Comparison of ENCODE assay signal across 8 cellular contexts in genomic region chr4:93199492-93199891, GRCh38.
DNase-seq lines count a peak whose midpoint lies in the region; ATAC-seq and TF ChIP-seq lines count a peak whose summit lies in the region.

No MANE protein-coding gene starts in this region.

- no peaks in the 10 kb centered on the region for H3K9me2 ChIP-seq in HCT116 (ENCODE audit: insufficient read depth)

- intact Hi-C loops in HCT116 (cut with micrococcal nuclease) (loop anchor here (10.0 kb wide), 1 partner anchor 795 kb away; no protein-coding TSS in a partner anchor), left lung (cut with DNase I) (no loop called here)

- H3K36me3 Mint-ChIP-seq in brain = no peaks in the 10 kb centered on the region

- H3K36me3 ChIP-seq in HCT116 (ENCODE audit: control insufficient read depth in 1 of 2, insufficient read depth in 2 of 2, low read length in 2 of 2) = no peaks in the 10 kb centered on the region
- no peaks in the 10 kb centered on the region for H3K36me3 ChIP-seq in left lung

- H2AFZ ChIP-seq in HCT116 (ENCODE audit: low read depth, low read length, poor library complexity, severe bottlenecking) = peak overlapping the region; percentile 76

- no peaks in the 10 kb centered on the region for H3K4me1 ChIP-seq in HCT116 (ENCODE audit: control insufficient read depth in 1 of 2, insufficient read depth in 2 of 2, low read length in 2 of 2)
- no peaks in the 10 kb centered on the region for H3K4me1 ChIP-seq in left lung

- H3K27me3 ChIP-seq in HCT116 (ENCODE audit: insufficient read depth, low read length) = no peaks in the 10 kb centered on the region
- no peaks in the 10 kb centered on the region for H3K27me3 ChIP-seq in left lung

- H3K79me2 ChIP-seq in HCT116 (ENCODE audit: insufficient read depth, low read length) = no peaks in the 10 kb centered on the region

- peak; percentile 73 for TF ChIP-seq RAD21 in HCT116 (IDR thresholded peaks at IDR 0.05; ENCODE audit: low read depth)

- H3K9me3 ChIP-seq in HCT116 (ENCODE audit: control insufficient read depth in 1 of 2, insufficient read depth in 1 of 2, low read depth in 1 of 2, low read length in 2 of 2) (no peaks in the 10 kb centered on the region), left lung (no peaks in the 10 kb centered on the region)

- no peaks in the 10 kb centered on the region for H3K27me3 Mint-ChIP-seq in brain

- POLR2A ChIA-PET in HCT116 (lab: Charles Lee) = no interaction called here

- H3K4me1 Mint-ChIP-seq in brain = peaks cover 21% of the 10 kb centered on the region

- ATAC-seq in HCT116 (peak; percentile 93), left lung (peak; percentile 86), HG03378 (IDR thresholded peaks at IDR 0.05; ENCODE audit: unreplicated experiment) (no peak)

- H3K9me3 Mint-ChIP-seq in brain = no peaks in the 10 kb centered on the region

- no peak overlapping the region for H3K4me3 Mint-ChIP-seq in brain

- no peaks in the 10 kb centered on the region for H4K20me1 ChIP-seq in HCT116 (ENCODE audit: insufficient read depth)

- RAD21 ChIA-PET in HCT116 (lab: Charles Lee; ENCODE audit: low non-redundant PET in 1 of 2, low total read pairs in 2 of 2, uncharacterized antibody in 2 of 2, unreplicated experiment in 2 of 2) = no interaction called here

- BruUV-seq in HCT116 (replicated peaks; lab: Mats Ljungman, UMichigan) = no TSS peak

- H3K4me3 ChIP-seq in HCT116 (replicated peaks in 1 of 2; ENCODE audit: low read depth in 1 of 2, low read length in 2 of 2) = no peak overlapping the region
- no peak overlapping the region for H3K4me3 ChIP-seq in left lung

- CTCF ChIA-PET in HCT116 (lab: Charles Lee) = interaction anchor here (1.1 to 2.1 kb wide), 5 partner anchors 13 to 929 kb away, joined by 3 to 9 read pairs (median 6); no protein-coding TSS in a partner anchor

- no peak overlapping the region for H3K9ac ChIP-seq in HCT116 (ENCODE audit: low read length)

- peak overlapping the region in 3 of 5 experiments; percentile 15 to 37 (median 16) for H3K27ac Mint-ChIP-seq in brain

- H3K4me2 ChIP-seq in HCT116 (ENCODE audit: low read length) = no peak overlapping the region

- no peak overlapping the region for H3K27ac ChIP-seq in HCT116 (ENCODE audit: low read depth, low read length)
- H3K27ac ChIP-seq in left lung = no peak overlapping the region

- TF ChIP-seq POLR2A in HCT116 (IDR thresholded peaks at IDR 0.05; ENCODE audit: borderline replicate concordance, extremely low read depth, insufficient read depth, insufficient read length) = no peak

- peak; percentile 42 to 59 (median 49); a peak in 5 of 6 replicates for TF ChIP-seq CTCF in HCT116 (IDR thresholded peaks at IDR 0.05 in 2 of 3, conservative IDR thresholded peaks at IDR 0.05 in 1 of 3; ENCODE audit: borderline replicate concordance in 1 of 3, insufficient read depth in 1 of 3, low read depth in 2 of 3, low read length in 2 of 3)
- TF ChIP-seq CTCF in brain (conservative IDR thresholded peaks at IDR 0.05) = peak; percentile 48 to 68
- TF ChIP-seq CTCF in left lung (IDR thresholded peaks at IDR 0.05) = peak in 1 of 2 donors; percentile 34

- DNase-seq in Ammon's horn (ENCODE audit: low spot score) (peak; percentile 27), HCT116 (ENCODE audit: low read depth, low spot score) (peak; percentile 45), NCI-H2171 treated with DMSO at 0.1 percent for 48 hours (lab: John Stamatoyannopoulos, UW) (peak; percentile 86), left lung (no peak), NOMO-1 treated with dmso at 0.1 percent for 144 hours (lab: John Stamatoyannopoulos, UW; ENCODE audit: unreplicated experiment) (no peak), NK-92 (lab: John Stamatoyannopoulos, UW; ENCODE audit: unreplicated experiment) (no peak)

TF ChIP-seq in HCT116, 20 proteins besides CTCF, POLR2A, EP300 and RAD21:
- TF ChIP-seq POLR2AphosphoS5 (IDR thresholded peaks at IDR 0.05; ENCODE audit: low read depth, low read length) (no peak), EZH2phosphoT487 (IDR thresholded peaks at IDR 0.05; ENCODE audit: borderline replicate concordance) (no peak), YY1 (IDR thresholded peaks at IDR 0.05; ENCODE audit: extremely low read depth, insufficient replicate concordance, low read depth, low read length) (no peak), REST (IDR thresholded peaks at IDR 0.05; ENCODE audit: low read depth) (no peak), SRF (IDR thresholded peaks at IDR 0.05; ENCODE audit: low read depth) (no peak), CBX3 (IDR thresholded peaks at IDR 0.05; ENCODE audit: low read depth) (no peak), JUND (IDR thresholded peaks at IDR 0.05) (no peak), ZFX (IDR thresholded peaks at IDR 0.05) (no peak), ATF3 (IDR thresholded peaks at IDR 0.05) (no peak), FOSL1 (IDR thresholded peaks at IDR 0.05; ENCODE audit: low read depth) (no peak), MAX (IDR thresholded peaks at IDR 0.05) (no peak), TCF7L2 (IDR thresholded peaks at IDR 0.05; ENCODE audit: borderline replicate concordance, extremely low read depth, insufficient read depth, insufficient read length) (no peak), SP1 (IDR thresholded peaks at IDR 0.05; ENCODE audit: low read depth) (no peak), CEBPB (IDR thresholded peaks at IDR 0.05; ENCODE audit: low read depth) (no peak), EGR1 (IDR thresholded peaks at IDR 0.05; ENCODE audit: low read depth) (no peak), EZH2 (IDR thresholded peaks at IDR 0.05) (no peak), SIN3A (IDR thresholded peaks at IDR 0.05; ENCODE audit: low read depth) (no peak), ZBTB33 (IDR thresholded peaks at IDR 0.05; ENCODE audit: extremely low read depth, insufficient replicate concordance, low read length) (no peak), ZNF274 (IDR thresholded peaks at IDR 0.05; ENCODE audit: low read depth, low read length) (no peak), ELF1 (IDR thresholded peaks at IDR 0.05; ENCODE audit: borderline replicate concordance, low read depth) (no peak)

Comparison
In these comparisons a context has a peak if more than half of its experiments do, and no peak if none do; other contexts are left out.
1. DNase-seq: peak in Ammon's horn (single experiment), HCT116 (single experiment) and NCI-H2171 treated with DMSO at 0.1 percent for 48 hours (single experiment); none in left lung (0 of 2), NOMO-1 treated with dmso at 0.1 percent for 144 hours (single experiment) and NK-92 (single experiment).